Comparison of ENCODE assay signal across 6 cellular contexts in the genomic region with DNA sequence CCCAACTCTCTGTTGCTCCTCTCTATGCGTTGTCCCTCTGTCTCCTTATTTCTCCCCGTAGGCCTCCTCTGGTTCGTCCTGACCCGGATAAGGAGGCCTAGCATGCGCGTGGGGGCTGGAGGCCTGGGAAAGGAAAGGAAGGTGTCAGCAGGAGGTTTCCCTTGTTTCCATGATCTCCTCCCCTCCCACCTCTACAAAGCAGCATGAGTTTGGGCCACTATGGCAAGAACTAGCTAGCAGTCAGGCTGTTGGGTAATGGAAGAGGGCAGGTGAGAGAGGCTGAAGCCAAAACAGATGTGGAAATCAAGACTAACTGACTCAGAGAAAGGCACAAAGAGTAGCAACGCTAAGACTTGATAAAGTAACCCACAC. TPM values are rescaled to one million over a fixed set of nuclear protein-coding genes. Genes with fewer than 3 reads are reported as not detected.
DNase-seq lines count a peak whose midpoint lies in the region; TF ChIP-seq lines count a peak whose summit lies in the region.

No MANE protein-coding gene starts in this region.

- no peaks in the 10 kb centered on the region for H3K9me3 ChIP-seq in HUES64 (ENCODE audit: insufficient read depth, low read depth, low read length)
- H3K9me3 ChIP-seq in neutrophil: no peaks in the 10 kb centered on the region

- peaks cover 30% of the 10 kb centered on the region for H3K27me3 ChIP-seq in HUES64 (ENCODE audit: insufficient read depth, low read length)
- H3K27me3 ChIP-seq in neutrophil: peaks cover 58% of the 10 kb centered on the region

- DNase-seq in cerebellar cortex (ENCODE audit: low spot score) (peak; percentile 53), T1000 (lab: John Stamatoyannopoulos, UW) (no peak), ureter (ENCODE audit: low spot score) (no peak), T-helper 9 cell (no peak)

- 10% methylated on average over 4 of the region's 7 CpGs for WGBS in HUES64

- H3K27ac ChIP-seq in HUES64 (ENCODE audit: low read depth, low read length) (no peak overlapping the region), neutrophil (peak overlapping the region; percentile 45)

- H3K36me3 ChIP-seq in HUES64 (ENCODE audit: insufficient read depth, low read length): no peaks in the 10 kb centered on the region
- no peaks in the 10 kb centered on the region for H3K36me3 ChIP-seq in neutrophil

- peak overlapping the region; percentile 85 for H3K4me3 ChIP-seq in HUES64 (ENCODE audit: low read length)
- peak overlapping the region; percentile 78 to 99 for H3K4me3 ChIP-seq in neutrophil (ENCODE audit: low read depth in 1 of 2, low read length in 1 of 2)

- H3K4me1 ChIP-seq in HUES64 (ENCODE audit: insufficient read depth, low read length) (peaks cover 28% of the 10 kb centered on the region), neutrophil (ENCODE audit: control insufficient read depth in 1 of 2, insufficient read depth in 1 of 2, low read depth in 1 of 2, low read length in 1 of 2) (peaks cover 16 to 23% of the 10 kb centered on the region in 2 experiments)

- peak overlapping the region; percentile 3; the same call in 1 of the 2 replicates for H3K9ac ChIP-seq in HUES64 (ENCODE audit: low read depth, low read length)

- TF ChIP-seq CTCF in neutrophil (IDR thresholded peaks at IDR 0.05): no peak

RNA-seq across cellular contexts. Expression of a gene that starts 0.7 kb away (rescaled TPM):
- 9.7 TPM for polyA plus RNA-seq in HUES64 (2013, experiment 1 of 2)
- 18.6 TPM for polyA plus RNA-seq in HUES64 (2013, experiment 2 of 2)
- 6.2 TPM for total RNA-seq in ureter

RNA-seq across cellular contexts. Expression of a gene that starts 9.3 kb away (rescaled TPM):
- not detected for polyA plus RNA-seq in HUES64 (2013, experiment 1 of 2)
- not detected for polyA plus RNA-seq in HUES64 (2013, experiment 2 of 2)
- total RNA-seq in ureter: 0.34 TPM

RNA-seq across cellular contexts. Expression of a gene that starts 18.6 kb away (rescaled TPM):
- polyA plus RNA-seq in HUES64 (2013, experiment 1 of 2): 5.7 TPM
- 4.7 TPM for polyA plus RNA-seq in HUES64 (2013, experiment 2 of 2)
- total RNA-seq in ureter: 12.0 TPM

RNA-seq across cellular contexts. Expression of a gene that starts 18.8 kb away (rescaled TPM):
- polyA plus RNA-seq in HUES64 (2013, experiment 1 of 2): 41.9 TPM
- polyA plus RNA-seq in HUES64 (2013, experiment 2 of 2): 43.9 TPM
- total RNA-seq in ureter: 24.2 TPM

RNA-seq across cellular contexts. Expression of a gene that starts 28.7 kb away (rescaled TPM):
- not detected for polyA plus RNA-seq in HUES64 (2013, experiment 1 of 2)
- polyA plus RNA-seq in HUES64 (2013, experiment 2 of 2): not detected
- 2.0 TPM for total RNA-seq in ureter
